9 cellular contexts compared by ENCODE assay signal in genomic region chr10:97099868-97100267, GRCh38.
"Had no signal": no experiment of that assay in that cellular context is flagged by ENCODE, and none has a peak within 500 bp of the region (broad histone marks: within the 10 kb centered on the region; RNA-seq: fewer than 3 reads in every experiment).

No MANE protein-coding gene starts in this region.

- H3K9me3 Mint-ChIP-seq: H9 had no signal

- ATAC-seq: K562 had no signal

- DNase-seq: GM23248, GOT3, H9, HCEC 1CT, IMR-90, KG1 had no signal

- H3K9ac ChIP-seq: GM23248 had no signal

- H3K4me3 Mint-ChIP-seq: H9 had no signal

- FAIRE-seq: H54, HTR-8/SVneo, K562 had no signal

- H3K4me3 ChIP-seq: GM23248, K562 had no signal

- H3K27ac ChIP-seq: GM23248 had no signal

- H2AFZ ChIP-seq: GM23248 had no signal
